In genomic region chr17:77644981-77645380, GRCh38 we compare ENCODE assay signal across 11 cellular contexts.
DNase-seq lines count a peak whose midpoint lies in the region; ATAC-seq lines count a peak whose summit lies in the region.
"Had no signal": no experiment of that assay in that cellular context is flagged by ENCODE, and none has a peak within 500 bp of the region (broad histone marks: within the 10 kb centered on the region; RNA-seq: fewer than 3 reads in every experiment).

No MANE protein-coding gene starts in this region.

- H3K27me3 Mint-ChIP-seq in T-helper 1 cell treated with Interleukin-12 subunit alpha and Interleukin-12 subunit beta and Interleukin-4 antibody, amounts not matched to agents 30 μg/mL and 1 μg/mL, for 36 hours (ENCODE audit: low read depth) = peaks cover 11% of the 10 kb centered on the region
- H3K27me3 Mint-ChIP-seq in activated naive CD4-positive, alpha-beta T cell treated with anti-CD3 and anti-CD28 coated beads, Interleukin-2, amount 50 U/mL, for 24 hours = no peaks in the 10 kb centered on the region

- no peak for ATAC-seq in HG03175 (IDR thresholded peaks at IDR 0.05; ENCODE audit: unreplicated experiment)
- ATAC-seq in HG02973 (IDR thresholded peaks at IDR 0.05; ENCODE audit: unreplicated experiment) = no peak
- ATAC-seq in GM21447 (IDR thresholded peaks at IDR 0.05; ENCODE audit: unreplicated experiment) = no peak
- ATAC-seq: left colon had no signal

- no peaks in the 10 kb centered on the region for H3K36me3 Mint-ChIP-seq in T-helper 1 cell treated with Interleukin-12 subunit alpha and Interleukin-12 subunit beta and Interleukin-4 antibody, amounts not matched to agents 30 μg/mL and 1 μg/mL, for 36 hours (ENCODE audit: low read depth)
- no peaks in the 10 kb centered on the region for H3K36me3 Mint-ChIP-seq in activated naive CD4-positive, alpha-beta T cell treated with anti-CD3 and anti-CD28 coated beads, Interleukin-2, amount 50 U/mL, for 24 hours

- H3K27ac Mint-ChIP-seq in T-helper 1 cell treated with Interleukin-12 subunit alpha and Interleukin-12 subunit beta and Interleukin-4 antibody, amounts not matched to agents 30 μg/mL and 1 μg/mL, for 36 hours = peak overlapping the region; percentile 28
- H3K27ac Mint-ChIP-seq in activated naive CD4-positive, alpha-beta T cell treated with anti-CD3 and anti-CD28 coated beads, Interleukin-2, amount 50 U/mL, for 24 hours = no peak overlapping the region

- peak; percentile 94 for DNase-seq in D341Med (ENCODE audit: low spot score)
- DNase-seq in retina = peak; percentile 22
- DNase-seq in epidermal melanocyte (ENCODE audit: insufficient read length, low spot score) = no peak
- DNase-seq: left colon, sigmoid colon, uterus had no signal

- no peaks in the 10 kb centered on the region for H3K9me3 Mint-ChIP-seq in T-helper 1 cell treated with Interleukin-12 subunit alpha and Interleukin-12 subunit beta and Interleukin-4 antibody, amounts not matched to agents 30 μg/mL and 1 μg/mL, for 36 hours
- H3K9me3 Mint-ChIP-seq in activated naive CD4-positive, alpha-beta T cell treated with anti-CD3 and anti-CD28 coated beads, Interleukin-2, amount 50 U/mL, for 24 hours = no peaks in the 10 kb centered on the region

- no peak overlapping the region for H3K4me3 Mint-ChIP-seq in T-helper 1 cell treated with Interleukin-12 subunit alpha and Interleukin-12 subunit beta and Interleukin-4 antibody, amounts not matched to agents 30 μg/mL and 1 μg/mL, for 36 hours
- H3K4me3 Mint-ChIP-seq in activated naive CD4-positive, alpha-beta T cell treated with anti-CD3 and anti-CD28 coated beads, Interleukin-2, amount 50 U/mL, for 24 hours = peak overlapping the region; percentile 57

- H3K4me1 Mint-ChIP-seq in T-helper 1 cell treated with Interleukin-12 subunit alpha and Interleukin-12 subunit beta and Interleukin-4 antibody, amounts not matched to agents 30 μg/mL and 1 μg/mL, for 36 hours (ENCODE audit: low read depth) = peaks cover 17% of the 10 kb centered on the region
- peaks cover 28% of the 10 kb centered on the region for H3K4me1 Mint-ChIP-seq in activated naive CD4-positive, alpha-beta T cell treated with anti-CD3 and anti-CD28 coated beads, Interleukin-2, amount 50 U/mL, for 24 hours
